ENCODE assay signal across 2 cellular contexts in the genomic region with DNA sequence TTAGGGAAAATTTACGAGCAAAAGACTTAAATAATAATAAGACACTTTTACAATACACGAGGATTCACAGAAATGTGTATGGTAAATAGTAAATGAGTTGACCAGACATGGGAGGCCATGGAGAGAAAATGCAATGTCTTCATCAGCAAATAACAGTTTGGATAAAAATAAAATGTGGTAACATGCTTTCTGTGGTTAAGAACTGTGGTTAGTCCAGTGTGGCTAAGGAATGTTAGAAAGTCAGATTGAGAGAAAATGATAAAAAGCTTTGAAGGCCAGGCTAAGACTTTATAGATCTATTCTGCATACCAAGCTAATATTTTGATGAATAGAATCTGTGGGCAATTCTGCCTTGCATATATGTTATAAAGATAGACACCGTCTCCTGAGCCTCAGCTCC.
TF ChIP-seq lines count a peak whose summit lies in the region.

No MANE protein-coding gene starts in this region.

TF ChIP-seq in A549, 52 proteins besides CTCF, POLR2A, EP300 and RAD21 (continued from another document):
- TF ChIP-seq, protein P1, sequence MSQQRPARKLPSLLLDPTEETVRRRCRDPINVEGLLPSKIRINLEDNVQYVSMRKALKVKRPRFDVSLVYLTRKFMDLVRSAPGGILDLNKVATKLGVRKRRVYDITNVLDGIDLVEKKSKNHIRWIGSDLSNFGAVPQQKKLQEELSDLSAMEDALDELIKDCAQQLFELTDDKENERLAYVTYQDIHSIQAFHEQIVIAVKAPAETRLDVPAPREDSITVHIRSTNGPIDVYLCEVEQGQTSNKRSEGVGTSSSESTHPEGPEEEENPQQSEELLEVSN (IDR thresholded peaks at IDR 0.05; ENCODE audit: borderline replicate concordance, low read depth): no peak
- TF ChIP-seq NR3C1 (IDR thresholded peaks at IDR 0.05) (no peak), ZSCAN20 (CRISPR knock-in tag; IDR thresholded peaks at IDR 0.05) (no peak), BHLHE40 (IDR thresholded peaks at IDR 0.05; ENCODE audit: low read depth, low read length) (no peak), HOXB13 (CRISPR knock-in tag; IDR thresholded peaks at IDR 0.05; ENCODE audit: low read depth) (no peak), CHD2 (IDR thresholded peaks at IDR 0.05; ENCODE audit: low read length, partially characterized antibody) (no peak), ZNF302 (CRISPR knock-in tag; IDR thresholded peaks at IDR 0.05) (no peak)
- TF ChIP-seq, protein P2, sequence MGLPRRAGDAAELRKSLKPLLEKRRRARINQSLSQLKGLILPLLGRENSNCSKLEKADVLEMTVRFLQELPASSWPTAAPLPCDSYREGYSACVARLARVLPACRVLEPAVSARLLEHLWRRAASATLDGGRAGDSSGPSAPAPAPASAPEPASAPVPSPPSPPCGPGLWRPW (IDR thresholded peaks at IDR 0.05): no peak
- TF ChIP-seq, protein P3, sequence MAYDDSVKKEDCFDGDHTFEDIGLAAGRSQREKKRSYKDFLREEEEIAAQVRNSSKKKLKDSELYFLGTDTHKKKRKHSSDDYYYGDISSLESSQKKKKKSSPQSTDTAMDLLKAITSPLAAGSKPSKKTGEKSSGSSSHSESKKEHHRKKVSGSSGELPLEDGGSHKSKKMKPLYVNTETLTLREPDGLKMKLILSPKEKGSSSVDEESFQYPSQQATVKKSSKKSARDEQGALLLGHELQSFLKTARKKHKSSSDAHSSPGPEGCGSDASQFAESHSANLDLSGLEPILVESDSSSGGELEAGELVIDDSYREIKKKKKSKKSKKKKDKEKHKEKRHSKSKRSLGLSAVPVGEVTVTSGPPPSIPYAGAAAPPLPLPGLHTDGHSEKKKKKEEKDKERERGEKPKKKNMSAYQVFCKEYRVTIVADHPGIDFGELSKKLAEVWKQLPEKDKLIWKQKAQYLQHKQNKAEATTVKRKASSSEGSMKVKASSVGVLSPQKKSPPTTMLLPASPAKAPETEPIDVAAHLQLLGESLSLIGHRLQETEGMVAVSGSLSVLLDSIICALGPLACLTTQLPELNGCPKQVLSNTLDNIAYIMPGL (CRISPR knock-in tag; IDR thresholded peaks at IDR 0.05; ENCODE audit: borderline replicate concordance): no peak
- TF ChIP-seq, protein P4, sequence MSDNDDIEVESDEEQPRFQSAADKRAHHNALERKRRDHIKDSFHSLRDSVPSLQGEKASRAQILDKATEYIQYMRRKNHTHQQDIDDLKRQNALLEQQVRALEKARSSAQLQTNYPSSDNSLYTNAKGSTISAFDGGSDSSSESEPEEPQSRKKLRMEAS (IDR thresholded peaks at IDR 0.05): no peak
TF ChIP-seq in A549: peak in this region for 0.

TF ChIP-seq in IMR-90, 13 proteins besides CTCF, POLR2A, EP300 and RAD21 (continued from another document):
- TF ChIP-seq, protein P5, sequence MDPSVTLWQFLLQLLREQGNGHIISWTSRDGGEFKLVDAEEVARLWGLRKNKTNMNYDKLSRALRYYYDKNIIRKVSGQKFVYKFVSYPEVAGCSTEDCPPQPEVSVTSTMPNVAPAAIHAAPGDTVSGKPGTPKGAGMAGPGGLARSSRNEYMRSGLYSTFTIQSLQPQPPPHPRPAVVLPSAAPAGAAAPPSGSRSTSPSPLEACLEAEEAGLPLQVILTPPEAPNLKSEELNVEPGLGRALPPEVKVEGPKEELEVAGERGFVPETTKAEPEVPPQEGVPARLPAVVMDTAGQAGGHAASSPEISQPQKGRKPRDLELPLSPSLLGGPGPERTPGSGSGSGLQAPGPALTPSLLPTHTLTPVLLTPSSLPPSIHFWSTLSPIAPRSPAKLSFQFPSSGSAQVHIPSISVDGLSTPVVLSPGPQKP (IDR thresholded peaks at IDR 0.05; ENCODE audit: borderline replicate concordance, low read depth, low read length): no peak
- TF ChIP-seq SMC3 (IDR thresholded peaks at IDR 0.05; ENCODE audit: low read depth, low read length): no peak
- no peak for TF ChIP-seq RCOR1 (IDR thresholded peaks at IDR 0.05; ENCODE audit: insufficient replicate concordance, low read length)
